ENCODE assay signal across 11 cellular contexts in the genomic region with DNA sequence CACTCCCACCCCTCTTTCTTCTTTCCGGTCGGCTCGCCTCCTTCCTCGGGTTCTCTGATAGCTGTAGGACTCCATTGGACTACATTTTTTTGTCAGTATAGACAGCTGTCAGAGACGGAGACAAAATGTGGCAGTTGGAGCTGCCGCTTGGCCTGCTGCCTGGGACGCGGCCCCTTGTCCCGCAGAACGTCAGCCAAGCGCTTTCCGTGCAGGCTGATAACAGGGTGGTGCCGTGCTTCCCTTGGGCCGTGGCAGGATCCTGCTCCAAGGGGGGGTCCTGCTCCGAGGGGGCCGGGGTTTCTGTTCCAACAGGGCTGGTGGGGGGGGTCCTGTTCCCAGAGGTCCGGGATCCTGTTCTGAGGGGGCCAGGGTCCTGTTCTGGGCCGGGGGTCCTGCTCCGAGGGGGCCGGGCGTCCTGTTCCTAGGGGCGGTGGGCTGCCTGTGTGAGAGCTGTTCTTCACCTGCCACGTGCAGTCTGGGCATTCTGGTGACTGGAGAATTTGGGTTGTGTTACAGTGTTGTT. TPM values are rescaled to one million over a fixed set of nuclear protein-coding genes. Genes with fewer than 3 reads are reported as not detected.
DNase-seq lines count a peak whose midpoint lies in the region; ATAC-seq and TF ChIP-seq lines count a peak whose summit lies in the region.
"Had no signal": no experiment of that assay in that cellular context is flagged by ENCODE, and none has a peak within 500 bp of the region (broad histone marks: within the 10 kb centered on the region; RNA-seq: fewer than 3 reads in every experiment).

No MANE protein-coding gene starts in this region.

- H3K36me3 ChIP-seq in brain microvascular endothelial cell (replicated peaks) = peaks cover 10% of the 10 kb centered on the region
- H3K36me3 ChIP-seq in right lobe of liver = no peaks in the 10 kb centered on the region
- no peaks in the 10 kb centered on the region for H3K36me3 ChIP-seq in thyroid gland

- H3K4me1 ChIP-seq in right lobe of liver (peaks cover 0 to 71% (median 38%) of the 10 kb centered on the region in 4 donors), thyroid gland (peaks cover 84 to 86% of the 10 kb centered on the region in 2 donors)
- H3K4me1 ChIP-seq: parathyroid adenoma had no signal

- H3K27ac Mint-ChIP-seq in activated CD4-positive, alpha-beta T cell treated with anti-CD3 and anti-CD28 coated beads, Interleukin-2, amount 10 ng/mL, durations not matched to agents 7 days and 5 days = peak overlapping the region; percentile 96

- H3K4me3 ChIP-seq in brain microvascular endothelial cell (ENCODE audit: low read depth, low read length) (peak overlapping the region; percentile 89), right lobe of liver (peak overlapping the region; percentile 59 to 77 (median 67)), thyroid gland (replicated peaks in 1 of 3) (peak overlapping the region in 1 of 3 donors; percentile 26)

- no peaks in the 10 kb centered on the region for H3K9me3 Mint-ChIP-seq in activated CD4-positive, alpha-beta T cell treated with anti-CD3 and anti-CD28 coated beads, Interleukin-2, amount 10 ng/mL, durations not matched to agents 7 days and 5 days

- intact Hi-C loops in right lobe of liver (cut with DNase I) (loop anchor here in 1 of 2 donors (5.0 to 10.0 kb wide), 2 partner anchors 36 to 72 kb away; no protein-coding TSS in a partner anchor), thyroid gland (cut with DNase I) (loop anchor here (5.0 kb wide), 1 partner anchor 84 kb away; no protein-coding TSS in a partner anchor)

- peaks cover 43% of the 10 kb centered on the region for H3K36me3 Mint-ChIP-seq in activated CD4-positive, alpha-beta T cell treated with anti-CD3 and anti-CD28 coated beads, Interleukin-2, amount 10 ng/mL, durations not matched to agents 7 days and 5 days (ENCODE audit: low read depth)

- TF ChIP-seq POLR2A in right lobe of liver (IDR thresholded peaks at IDR 0.05) (no peak), thyroid gland (IDR thresholded peaks at IDR 0.05) (no peak)

- peak in 3 of 4 donors; percentile 1 to 13 (median 4) for ATAC-seq in right lobe of liver
- no peak for ATAC-seq in HG03378 (IDR thresholded peaks at IDR 0.05; ENCODE audit: unreplicated experiment)

- 9% methylated on average over 6 of the region's 23 CpGs for WGBS in right lobe of liver (ENCODE audit: insufficient coverage, low coverage, low lambda C conversion rate, missing lambda C conversion rate)
- 38 to 56% methylated on average over 13 to 18 of the region's 23 CpGs for WGBS in thyroid gland, 2 donors

- POLR2A ChIA-PET in activated CD4-positive, alpha-beta T cell treated with anti-CD3 and anti-CD28 coated beads, Interleukin-2, amount 10 ng/mL, durations not matched to agents 7 days and 5 days (lab: Charles Lee) = interaction anchor here (0.5 kb wide), 1 partner anchor 8 kb away, joined by 3 read pairs; no protein-coding TSS in a partner anchor

- H3K27me3 Mint-ChIP-seq in activated CD4-positive, alpha-beta T cell treated with anti-CD3 and anti-CD28 coated beads, Interleukin-2, amount 10 ng/mL, durations not matched to agents 7 days and 5 days = no peaks in the 10 kb centered on the region

- H3K27me3 ChIP-seq in brain microvascular endothelial cell (replicated peaks) (no peaks in the 10 kb centered on the region), right lobe of liver (no peaks in the 10 kb centered on the region), thyroid gland (no peaks in the 10 kb centered on the region)

- H3K27ac ChIP-seq in brain microvascular endothelial cell (peak overlapping the region; percentile 54), right lobe of liver (peak overlapping the region; percentile 68 to 93 (median 73)), thyroid gland (peak overlapping the region; percentile 78 to 90 (median 86))
- H3K27ac ChIP-seq: parathyroid adenoma had no signal

- CTCF ChIA-PET in activated CD4-positive, alpha-beta T cell treated with anti-CD3 and anti-CD28 coated beads, Interleukin-2, amount 10 ng/mL, durations not matched to agents 7 days and 5 days (lab: Charles Lee) = interaction anchor here (0.7 to 2.9 kb wide), 8 partner anchors 8 to 149 kb away, joined by 3 to 15 read pairs (median 6); a partner anchor contains a TSS

- DNase-seq in activated CD4-positive, alpha-beta T cell treated with anti-CD3 and anti-CD28 coated beads, Interleukin-2, amount 10 ng/mL, durations not matched to agents 7 days and 5 days = no peak
- no peak for DNase-seq in activated CD4-positive, alpha-beta T cell treated with anti-CD3 and anti-CD28 coated beads for 4 hours
- DNase-seq in brain microvascular endothelial cell = no peak
- peak in 1 of 3 donors; percentile 75 for DNase-seq in right lobe of liver
- DNase-seq in thyroid gland = peak in 1 of 2 donors; percentile 45
- DNase-seq in amygdala (lab: John Stamatoyannopoulos, UW) = no peak
- no peak for DNase-seq in GM19238 (ENCODE audit: insufficient read length, low spot score)
- DNase-seq: activated effector memory CD4-positive, alpha-beta T cell treated with anti-CD3 and anti-CD28 coated beads, Interleukin-2, amount 50 U/mL, for 16 hours; NCI-H524 treated with DMSO at 0.1 percent for 48 hours had no signal

- H3K4me3 Mint-ChIP-seq in activated CD4-positive, alpha-beta T cell treated with anti-CD3 and anti-CD28 coated beads, Interleukin-2, amount 10 ng/mL, durations not matched to agents 7 days and 5 days = peak overlapping the region; percentile 90

- in situ Hi-C loops in brain microvascular endothelial cell (cut with HindIII; ENCODE audit: low pct_ligation_motif_present, low sequenced_read_pairs) = no loop called here

- H3K4me1 Mint-ChIP-seq in activated CD4-positive, alpha-beta T cell treated with anti-CD3 and anti-CD28 coated beads, Interleukin-2, amount 10 ng/mL, durations not matched to agents 7 days and 5 days = peaks cover 66% of the 10 kb centered on the region

- H3K9me3 ChIP-seq in right lobe of liver (no peaks in the 10 kb centered on the region), thyroid gland (no peaks in the 10 kb centered on the region)

- TF ChIP-seq CTCF in brain microvascular endothelial cell (IDR thresholded peaks at IDR 0.05; ENCODE audit: low read depth, low read length, missing control alignments) = no peak
- no peak for TF ChIP-seq CTCF in right lobe of liver (IDR thresholded peaks at IDR 0.05)
- no peak for TF ChIP-seq CTCF in thyroid gland (IDR thresholded peaks at IDR 0.05)

RNA-seq across cellular contexts. Expression of a gene that starts 4.9 kb away (rescaled TPM):
- 10 to 100 TPM; 60.7 to 62.0 TPM for total RNA-seq in activated CD4-positive, alpha-beta T cell treated with anti-CD3 and anti-CD28 coated beads, Interleukin-2, amount 10 ng/mL, durations not matched to agents 7 days and 5 days
- total RNA-seq in right lobe of liver (10 to 100 TPM; 23.7 to 84.8 (median 31.4) TPM), thyroid gland (10 to 100 TPM; 31.4 to 59.6 (median 39.9) TPM)

RNA-seq across cellular contexts. Expression of a gene that starts 38.4 kb away (rescaled TPM):
- 10 to 100 TPM; 61.3 to 66.2 TPM for total RNA-seq in activated CD4-positive, alpha-beta T cell treated with anti-CD3 and anti-CD28 coated beads, Interleukin-2, amount 10 ng/mL, durations not matched to agents 7 days and 5 days
- total RNA-seq in right lobe of liver (10 to 100 TPM; 18.9 to 26.0 (median 24.4) TPM), thyroid gland (10 to 100 TPM; 42.2 to 82.2 (median 50.2) TPM)
